18 cellular contexts compared by ENCODE assay signal in the genomic region with DNA sequence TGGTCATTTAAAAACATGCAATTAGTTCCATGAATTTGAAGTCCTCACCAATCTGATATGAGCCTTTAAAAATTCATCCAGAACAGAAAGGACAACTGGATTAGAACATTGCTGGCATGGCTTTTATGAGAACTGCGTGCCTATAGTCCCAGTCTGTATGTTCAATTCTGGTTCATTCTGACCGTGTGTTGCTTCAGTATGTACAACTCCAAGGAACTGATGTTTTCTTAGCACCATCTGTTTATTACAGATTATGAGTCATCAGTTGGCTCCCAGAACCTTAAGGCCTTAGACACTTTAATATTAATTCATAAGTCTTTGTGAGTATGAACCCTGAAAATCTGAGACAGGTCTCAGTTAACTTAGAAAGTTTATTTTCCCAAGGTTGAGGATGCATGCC.
DNase-seq lines count a peak whose midpoint lies in the region; ATAC-seq and TF ChIP-seq lines count a peak whose summit lies in the region.
"Had no signal": no experiment of that assay in that cellular context is flagged by ENCODE, and none has a peak within 500 bp of the region (broad histone marks: within the 10 kb centered on the region; RNA-seq: fewer than 3 reads in every experiment).

No MANE protein-coding gene starts in this region.

- H3K14ac ChIP-seq in trophoblast cell (ENCODE audit: low read length): no peak overlapping the region

- no peak for ATAC-seq in HG03565 (IDR thresholded peaks at IDR 0.05; ENCODE audit: unreplicated experiment)
- ATAC-seq: activated CD4-positive, CD25-positive, alpha-beta regulatory T cell treated with anti-CD3 and anti-CD28 coated beads, Interleukin-2, amount 50 U/mL, for 24 hours; left lobe of liver; natural killer cell had no signal

- no peak overlapping the region for H2BK15ac ChIP-seq in mesendoderm (replicated peaks; ENCODE audit: low read depth)

- no peaks in the 10 kb centered on the region for H3K36me3 ChIP-seq in trophoblast cell (ENCODE audit: control insufficient read depth in 1 of 2, insufficient read depth in 2 of 2, low read length in 2 of 2)
- H3K36me3 ChIP-seq in mesendoderm (ENCODE audit: control insufficient read depth, insufficient read depth, low read length): no peaks in the 10 kb centered on the region
- H3K36me3 ChIP-seq: adrenal gland, sigmoid colon had no signal

- no peak overlapping the region for H4K8ac ChIP-seq in trophoblast cell (ENCODE audit: low read depth, low read length)
- H4K8ac ChIP-seq in mesendoderm (ENCODE audit: low read depth, low read length): no peak overlapping the region

- WGBS in trophoblast cell (ENCODE audit: extremely low coverage, insufficient coverage, insufficient read length): no CpG with 5 or more reads among the region's 2 CpGs
- WGBS in mesendoderm (ENCODE audit: extremely low coverage, insufficient coverage, low lambda C conversion rate): no CpG with 5 or more reads among the region's 2 CpGs

- in situ Hi-C loops in Caki2 (cut with HindIII; ENCODE audit: low pct_unique_long_range_greater_than_20kb, low sequenced_read_pairs): no loop called here

- H3K18ac ChIP-seq in trophoblast cell (ENCODE audit: low read length): no peak overlapping the region
- H3K18ac ChIP-seq in mesendoderm (ENCODE audit: low read length): no peak overlapping the region

- H3K4me2 ChIP-seq in trophoblast cell (ENCODE audit: low read length): no peak overlapping the region
- no peak overlapping the region for H3K4me2 ChIP-seq in mesendoderm (ENCODE audit: low read length)
- H3K4me2 ChIP-seq: hepatocyte had no signal

- H3K4me3 ChIP-seq in LNCaP clone FGC (ENCODE audit: low read depth, low read length) (no peak overlapping the region), trophoblast cell (ENCODE audit: low read depth, low read length) (no peak overlapping the region), mesendoderm (ENCODE audit: low read length) (no peak overlapping the region)
- H3K4me3 ChIP-seq: adrenal gland, hepatocyte, sigmoid colon had no signal

- H3K79me1 ChIP-seq in trophoblast cell (ENCODE audit: low read length): peaks cover 7% of the 10 kb centered on the region
- H3K79me1 ChIP-seq in mesendoderm (ENCODE audit: low read length): no peaks in the 10 kb centered on the region

- H3K9me3 ChIP-seq in trophoblast cell (ENCODE audit: insufficient read depth, low read depth, low read length): no peaks in the 10 kb centered on the region
- H3K9me3 ChIP-seq: adrenal gland, sigmoid colon had no signal

- H3K27me3 ChIP-seq in trophoblast cell (ENCODE audit: insufficient read depth, low read length) (no peaks in the 10 kb centered on the region), mesendoderm (ENCODE audit: insufficient read depth, low read length, poor library complexity) (no peaks in the 10 kb centered on the region)
- H3K27me3 ChIP-seq: adrenal gland, hepatocyte, sigmoid colon had no signal

- no peaks in the 10 kb centered on the region for H3K79me2 ChIP-seq in trophoblast cell (ENCODE audit: control insufficient read depth, insufficient read depth, low read length, poor library complexity)
- no peaks in the 10 kb centered on the region for H3K79me2 ChIP-seq in mesendoderm (ENCODE audit: control insufficient read depth, insufficient read depth, low read length)
- H3K79me2 ChIP-seq: hepatocyte had no signal

- H3K9ac ChIP-seq in trophoblast cell (ENCODE audit: low read length): no peak overlapping the region
- no peak overlapping the region for H3K9ac ChIP-seq in mesendoderm (ENCODE audit: low read length)

- no peak overlapping the region for H3K23ac ChIP-seq in trophoblast cell (ENCODE audit: low read length)
- H3K23ac ChIP-seq in mesendoderm (ENCODE audit: low read length): no peak overlapping the region

- peak overlapping the region; percentile 50 for H2BK12ac ChIP-seq in trophoblast cell (ENCODE audit: low read length)

- H3K4me1 ChIP-seq in trophoblast cell (ENCODE audit: control insufficient read depth in 1 of 2, insufficient read depth in 2 of 2, low read length in 2 of 2) (peaks cover 6 to 12% of the 10 kb centered on the region in 2 experiments), mesendoderm (ENCODE audit: control insufficient read depth, low read depth, low read length) (peaks cover 13% of the 10 kb centered on the region)
- H3K4me1 ChIP-seq: adrenal gland had no signal

- H4K5ac ChIP-seq in mesendoderm (ENCODE audit: low read length): no peak overlapping the region

- H3K56ac ChIP-seq in mesendoderm (ENCODE audit: low read length): no peak overlapping the region

- H3K4ac ChIP-seq in trophoblast cell (ENCODE audit: low read depth, low read length) (no peak overlapping the region), mesendoderm (ENCODE audit: low read depth, low read length) (no peak overlapping the region)

- H2AK5ac ChIP-seq in trophoblast cell (ENCODE audit: low read length): no peak overlapping the region
- no peak overlapping the region for H2AK5ac ChIP-seq in mesendoderm (ENCODE audit: low read length)

- peak overlapping the region; percentile 46 for H2BK120ac ChIP-seq in trophoblast cell (ENCODE audit: insufficient read depth, low read length, poor library complexity)
- no peak overlapping the region for H2BK120ac ChIP-seq in mesendoderm (ENCODE audit: low read depth, low read length)

- H4K12ac ChIP-seq in trophoblast cell (ENCODE audit: low read depth, low read length): no peak overlapping the region

- H2BK5ac ChIP-seq in trophoblast cell (ENCODE audit: low read depth, low read length, poor library complexity) (no peak overlapping the region), mesendoderm (ENCODE audit: low read length) (no peak overlapping the region)

- no peak overlapping the region for H2AFZ ChIP-seq in trophoblast cell (ENCODE audit: insufficient read depth, low read length, poor library complexity)
- H2AFZ ChIP-seq: hepatocyte had no signal

- no peak overlapping the region for H4K91ac ChIP-seq in trophoblast cell (ENCODE audit: low read depth, low read length)

- peak; percentile 12 for DNase-seq in Caki2 (ENCODE audit: low read depth)
- DNase-seq in LNCaP clone FGC (ENCODE audit: low read depth): peak; percentile 80
- DNase-seq in epithelial cell of prostate (ENCODE audit: low read depth, low spot score): no peak
- no peak for DNase-seq in trophoblast cell
- DNase-seq in mesendoderm: no peak
- no peak for DNase-seq in NCI-H2081 treated with DMSO at 0.1 percent for 48 hours (lab: John Stamatoyannopoulos, UW)
- no peak for DNase-seq in GM19240 (ENCODE audit: insufficient read length, low spot score)
- DNase-seq: activated T-cell treated with anti-CD3 and anti-CD28 coated beads, Interleukin-2, amount 50 U/mL, for 1 hour; adrenal gland; effector CD4-positive, alpha-beta T cell; natural killer cell; NCI-H1092; NCI-H2227 treated with DMSO at 0.1 percent for 48 hours; sigmoid colon had no signal

- H3K27ac ChIP-seq in epithelial cell of prostate (peak overlapping the region; percentile 41), trophoblast cell (ENCODE audit: low read depth, low read length) (no peak overlapping the region), mesendoderm (ENCODE audit: low read depth, low read length) (no peak overlapping the region)
- H3K27ac ChIP-seq: adrenal gland, hepatocyte, sigmoid colon had no signal

- no peak for TF ChIP-seq CTCF in LNCaP clone FGC (IDR thresholded peaks at IDR 0.05; ENCODE audit: control insufficient read depth, extremely low read depth, insufficient read depth)

Comparison
In these comparisons a context has a peak if more than half of its experiments do, and no peak if none do; other contexts are left out.
1. DNase-seq: peak in Caki2 (single experiment) and LNCaP clone FGC (single experiment); none in epithelial cell of prostate (single experiment), trophoblast cell (0 of 2), mesendoderm (single experiment), NCI-H2081 treated with DMSO at 0.1 percent for 48 hours (single experiment) and GM19240 (single experiment).